In genomic region chrX:40504801-40505605, GRCh38 we compare ENCODE assay signal across 11 cellular contexts.
DNase-seq lines count a peak whose midpoint lies in the region; ATAC-seq, FAIRE-seq and TF ChIP-seq lines count a peak whose summit lies in the region.
"Had no signal": no experiment of that assay in that cellular context is flagged by ENCODE, and none has a peak within 500 bp of the region (broad histone marks: within the 10 kb centered on the region; RNA-seq: fewer than 3 reads in every experiment).

No MANE protein-coding gene starts in this region.

- no peak for ATAC-seq in HG03521 (IDR thresholded peaks at IDR 0.05; ENCODE audit: unreplicated experiment)
- ATAC-seq in GM21717 (IDR thresholded peaks at IDR 0.05; ENCODE audit: unreplicated experiment), result no peak
- no peak for ATAC-seq in GM19023 (IDR thresholded peaks at IDR 0.05; ENCODE audit: unreplicated experiment)
- ATAC-seq: activated T-cell treated with anti-CD3 and anti-CD28 coated beads, Interleukin-2, amount 50 U/mL, for 4 hours; right cardiac atrium had no signal

- TF ChIP-seq POLR2A in H54 (IDR thresholded peaks at IDR 0.05; ENCODE audit: low read depth, low read length), result no peak

- no peak for FAIRE-seq in H54 (lab: Jason Lieb, UNC)
- FAIRE-seq: TTC549 had no signal

- peak; percentile 25 for DNase-seq in H54 (ENCODE audit: insufficient read length, low spot score)
- peak; percentile 26 for DNase-seq in SW480 (ENCODE audit: low spot score)
- peak; percentile 6 for DNase-seq in fibroblast of the conjunctiva (ENCODE audit: low read depth)
- DNase-seq in KG1 (lab: John Stamatoyannopoulos, UW), result no peak
- DNase-seq: activated T-cell treated with anti-CD3 and anti-CD28 coated beads, Interleukin-2, amount 50 U/mL, for 4 hours; NCI-H1436; right cardiac atrium had no signal
